11 cellular contexts compared by ENCODE assay signal in the genomic region with DNA sequence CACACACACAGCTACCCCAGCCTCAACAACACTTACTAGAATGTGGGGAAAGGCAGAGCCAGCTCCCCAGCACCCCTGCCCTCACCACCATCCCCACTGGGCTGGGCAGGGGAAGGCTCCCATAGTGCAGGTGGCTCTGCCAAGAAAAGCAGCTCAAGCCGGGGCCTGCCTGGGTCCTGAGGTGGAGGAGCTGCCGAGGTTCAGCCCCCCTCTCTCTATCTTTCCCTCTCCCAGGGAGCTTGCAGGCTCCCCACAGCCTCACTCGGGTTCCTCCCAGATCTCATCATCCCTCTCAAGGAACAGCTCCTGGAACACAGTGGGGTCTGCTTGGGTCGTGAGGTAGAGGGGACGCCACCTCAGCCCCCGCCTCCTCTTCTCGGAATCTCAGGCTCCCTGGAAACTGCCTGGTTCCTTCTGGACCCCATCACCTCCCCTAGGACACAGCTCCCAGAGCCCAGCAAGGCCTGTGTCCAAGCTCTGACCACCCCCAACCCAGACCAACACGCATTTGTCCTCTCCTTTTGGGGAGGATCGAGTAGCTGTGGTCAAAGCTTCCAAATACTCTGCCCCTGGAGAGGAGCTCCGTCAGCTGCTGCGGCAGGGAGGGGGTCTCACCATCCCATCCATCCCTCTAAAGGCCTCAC. TPM values are rescaled to one million over a fixed set of nuclear protein-coding genes. Genes with fewer than 3 reads are reported as not detected.
A peak's percentile ranks its signal among the peaks of the same experiment; 100 is the strongest.
DNase-seq lines count a peak whose midpoint lies in the region; ATAC-seq and TF ChIP-seq lines count a peak whose summit lies in the region.
"Had no signal": no experiment of that assay in that cellular context is flagged by ENCODE, and none has a peak within 500 bp of the region (broad histone marks: within the 10 kb centered on the region; RNA-seq: fewer than 3 reads in every experiment).

No MANE protein-coding gene starts in this region.

- WGBS in SK-N-SH (ENCODE audit: low lambda C conversion rate) = 88% methylated on average over 9 of the region's 11 CpGs
- WGBS in gastroesophageal sphincter (ENCODE audit: low coverage in 1 of 2), 2 donors = 13 to 14% methylated on average over 3 to 7 of the region's 11 CpGs

- CTCF ChIA-PET in SK-N-SH (lab: Yijun Ruan, JAX) = interaction anchor here (2.0 to 3.5 kb wide), 3 partner anchors 9 to 101 kb away, joined by 10 to 11 read pairs (median 11); no protein-coding TSS in a partner anchor

- TF ChIP-seq POLR2A in gastroesophageal sphincter (IDR thresholded peaks at IDR 0.05) = no peak

- no peaks in the 10 kb centered on the region for H3K9me3 ChIP-seq in SK-N-SH
- H3K9me3 ChIP-seq in gastroesophageal sphincter = no peaks in the 10 kb centered on the region
- no peaks in the 10 kb centered on the region for H3K9me3 ChIP-seq in neuron (ENCODE audit: low read length)

- H3F3A ChIP-seq in SK-N-SH (replicated peaks; ENCODE audit: insufficient read depth) = peaks cover 10% of the 10 kb centered on the region

- H3K27me3 ChIP-seq in SK-N-SH (ENCODE audit: insufficient read depth) (no peaks in the 10 kb centered on the region), gastroesophageal sphincter (no peaks in the 10 kb centered on the region), neuron (ENCODE audit: insufficient read depth, low read length) (no peaks in the 10 kb centered on the region)

- peaks cover 6 to 7% of the 10 kb centered on the region in 2 experiments for H3K36me3 ChIP-seq in SK-N-SH (replicated peaks in 1 of 2; ENCODE audit: control insufficient read depth in 1 of 2, insufficient read depth in 2 of 2, low read length in 1 of 2)
- peaks cover 0 to 10% of the 10 kb centered on the region in 2 donors for H3K36me3 ChIP-seq in gastroesophageal sphincter
- no peaks in the 10 kb centered on the region for H3K36me3 ChIP-seq in neuron (ENCODE audit: insufficient read depth, low read length)

- H3K27ac ChIP-seq in SK-N-SH (ENCODE audit: low read depth in 2 of 2, low read length in 1 of 2) (peak overlapping the region in 1 of 2 experiments; percentile 9; a peak in 1 of 4 replicates), gastroesophageal sphincter (peak overlapping the region; percentile 59 to 90 (median 86))
- H3K27ac ChIP-seq: 22Rv1 had no signal

- ATAC-seq in SK-N-SH treated with all-trans-retinoic acid at 6 μM for 48 hours = no peak
- ATAC-seq in gastroesophageal sphincter = no peak
- ATAC-seq in esophagus mucosa = no peak
- no peak for ATAC-seq in GM21528 (IDR thresholded peaks at IDR 0.05; ENCODE audit: low FRiP score, unreplicated experiment)

- peak overlapping the region; percentile 67 for H3K4me2 ChIP-seq in SK-N-SH

- no peak overlapping the region for H2AFZ ChIP-seq in SK-N-SH (ENCODE audit: low read depth)
- H2AFZ ChIP-seq in neuron (ENCODE audit: low read depth, low read length) = peak overlapping the region; percentile 8

- peaks cover 43% of the 10 kb centered on the region for H3K79me2 ChIP-seq in SK-N-SH (ENCODE audit: insufficient read depth)

- H4K20me1 ChIP-seq in SK-N-SH (ENCODE audit: insufficient read depth) = no peaks in the 10 kb centered on the region

- TF ChIP-seq CTCF in SK-N-SH (IDR thresholded peaks at IDR 0.05) = no peak
- TF ChIP-seq CTCF in gastroesophageal sphincter (IDR thresholded peaks at IDR 0.05) = no peak

- DNase-seq in SK-N-SH (no peak), NCI-H510A (lab: John Stamatoyannopoulos, UW) (no peak), germinal center (ENCODE audit: low spot score) (no peak)
- DNase-seq: activated CD4-positive, alpha-beta T cell treated with anti-CD3 and anti-CD28 coated beads, Interleukin-2, amount 10 ng/mL, durations not matched to agents 7 days and 5 days; NCI-H345 had no signal

- no peak for TF ChIP-seq RAD21 in SK-N-SH (IDR thresholded peaks at IDR 0.05; ENCODE audit: low read length)

- no peaks in the 10 kb centered on the region for H3K9me2 ChIP-seq in SK-N-SH

- H3K9ac ChIP-seq in SK-N-SH = peak overlapping the region; percentile 67

- TF ChIP-seq EP300 in SK-N-SH (IDR thresholded peaks at IDR 0.05; ENCODE audit: borderline replicate concordance in 1 of 2, low read depth in 1 of 2, low read length in 1 of 2) (no peak), gastroesophageal sphincter (IDR thresholded peaks at IDR 0.05) (no peak)

- POLR2A ChIA-PET in SK-N-SH (lab: Yijun Ruan, JAX) = no interaction called here

- H3K4me1 ChIP-seq in SK-N-SH (ENCODE audit: control insufficient read depth in 1 of 2, insufficient read depth in 2 of 2, low read depth in 1 of 2, low read length in 1 of 2) = peaks cover 15 to 23% of the 10 kb centered on the region in 2 experiments; a peak in 3 of 4 replicates
- peaks cover 0 to 69% (median 35%) of the 10 kb centered on the region in 3 donors for H3K4me1 ChIP-seq in gastroesophageal sphincter
- peaks cover 28% of the 10 kb centered on the region for H3K4me1 ChIP-seq in neuron (ENCODE audit: insufficient read depth, low read length)

- H3K4me3 ChIP-seq in SK-N-SH (ENCODE audit: low read depth in 2 of 2, low read length in 1 of 2) (peak overlapping the region; percentile 49 to 51; a peak in 3 of 4 replicates), gastroesophageal sphincter (peak overlapping the region; percentile 56 to 70), neuron (ENCODE audit: low read length) (peak overlapping the region; percentile 13)

TF ChIP-seq in SK-N-SH, 30 proteins besides CTCF, POLR2A, EP300 and RAD21:
- no peak for TF ChIP-seq CHD2 (IDR thresholded peaks at IDR 0.05; ENCODE audit: low read length, partially characterized antibody)
- no peak for TF ChIP-seq RCOR1 (IDR thresholded peaks at IDR 0.05; ENCODE audit: low read length)
- TF ChIP-seq GATA2 (CRISPR knock-in tag; IDR thresholded peaks at IDR 0.05) = no peak
- TF ChIP-seq PBX3 (IDR thresholded peaks at IDR 0.05) = no peak
TF ChIP-seq in SK-N-SH: peak in this region for 0.

TF ChIP-seq in SK-N-SH treated with all-trans-retinoic acid at 6 μM for 48 hours, 23 proteins besides CTCF, POLR2A, EP300 and RAD21 (continues in another document):
- no peak for TF ChIP-seq TOX (CRISPR knock-in tag; IDR thresholded peaks at IDR 0.05; ENCODE audit: borderline replicate concordance)
- TF ChIP-seq POU6F1 (CRISPR knock-in tag; IDR thresholded peaks at IDR 0.05; ENCODE audit: borderline replicate concordance, low read depth) = no peak
- no peak for TF ChIP-seq GLIS3 (CRISPR knock-in tag; IDR thresholded peaks at IDR 0.05)
- TF ChIP-seq PATZ1 (CRISPR knock-in tag; IDR thresholded peaks at IDR 0.05; ENCODE audit: borderline replicate concordance) = no peak
- TF ChIP-seq ZNF565 (CRISPR knock-in tag; conservative IDR thresholded peaks at IDR 0.05; ENCODE audit: low read depth) = no peak
- no peak for TF ChIP-seq ZFP30 (CRISPR knock-in tag; IDR thresholded peaks at IDR 0.05)
- TF ChIP-seq ZFP3 (CRISPR knock-in tag; IDR thresholded peaks at IDR 0.05) = no peak

RNA-seq across cellular contexts. Expression of gene S100A16, which starts 0.7 kb away (rescaled TPM):
- polyA plus RNA-seq in SK-N-SH (2012; rRNA removed) = 512 and 521 TPM in 2 replicates
- polyA plus RNA-seq in SK-N-SH (2012; cell fraction: cytosol; rRNA removed) = 347 and 466 TPM in 2 replicates
- 144 and 169 TPM in 2 replicates for polyA plus RNA-seq in SK-N-SH (2012; cell fraction: nucleus; rRNA removed)
- total RNA-seq in gastroesophageal sphincter (100 to 1,000 TPM in 1 of 4 donors, 10 to 100 TPM in 3; 49.7 to 121 (median 71.5) TPM), esophagus mucosa (1,290 TPM)
- total RNA-seq: activated CD4-positive, alpha-beta T cell treated with anti-CD3 and anti-CD28 coated beads, Interleukin-2, amount 10 ng/mL, durations not matched to agents 7 days and 5 days had no signal

RNA-seq across cellular contexts. Expression of gene S100A14, which starts 3.9 kb away (rescaled TPM):
- polyA plus RNA-seq in SK-N-SH (2012; rRNA removed) = 0.15 TPM in 1 of 2 replicates, not detected in the other
- 0.07 TPM in 1 of 2 replicates, not detected in the other for polyA plus RNA-seq in SK-N-SH (2012; cell fraction: cytosol; rRNA removed)
- polyA plus RNA-seq in SK-N-SH (2012; cell fraction: nucleus; rRNA removed) = 0.39 TPM in 1 of 2 replicates, not detected in the other
- 10 to 100 TPM in 1 of 4 donors, 1 to 10 TPM in 2, under 1 TPM in 1; 0.85 to 82.1 (median 5.0) TPM for total RNA-seq in gastroesophageal sphincter
- 1,938 TPM for total RNA-seq in esophagus mucosa
- total RNA-seq: activated CD4-positive, alpha-beta T cell treated with anti-CD3 and anti-CD28 coated beads, Interleukin-2, amount 10 ng/mL, durations not matched to agents 7 days and 5 days had no signal

RNA-seq across cellular contexts. Expression of gene S100A13, which starts 15.1 kb away (rescaled TPM):
- 12.3 and 17.1 TPM in 2 replicates for polyA plus RNA-seq in SK-N-SH (2012; rRNA removed)
- polyA plus RNA-seq in SK-N-SH (2012; cell fraction: cytosol; rRNA removed) = 11.4 and 14.2 TPM in 2 replicates
- polyA plus RNA-seq in SK-N-SH (2012; cell fraction: nucleus; rRNA removed) = 41.5 and 44.3 TPM in 2 replicates
- total RNA-seq in gastroesophageal sphincter = 100 to 1,000 TPM in 1 of 4 donors, 10 to 100 TPM in 3; 56.1 to 133 (median 76.3) TPM
- total RNA-seq in esophagus mucosa = 52.5 TPM

RNA-seq across cellular contexts. Expression of gene S100A1, which starts 16.0 kb away (rescaled TPM):
- polyA plus RNA-seq in SK-N-SH (2012; rRNA removed) = 0.18 TPM in 1 of 2 replicates, not detected in the other
- polyA plus RNA-seq in SK-N-SH (2012; cell fraction: cytosol; rRNA removed) = 0.10 and 0.14 TPM in 2 replicates
- 0.11 and 0.21 TPM in 2 replicates for polyA plus RNA-seq in SK-N-SH (2012; cell fraction: nucleus; rRNA removed)
- total RNA-seq in gastroesophageal sphincter (1 to 10 TPM; 2.4 to 8.3 (median 2.8) TPM), esophagus mucosa (0.44 TPM)
- total RNA-seq: activated CD4-positive, alpha-beta T cell treated with anti-CD3 and anti-CD28 coated beads, Interleukin-2, amount 10 ng/mL, durations not matched to agents 7 days and 5 days had no signal

RNA-seq across cellular contexts. Expression of gene CHTOP, which starts 21.6 kb away (rescaled TPM):
- 76.7 and 84.9 TPM in 2 replicates for polyA plus RNA-seq in SK-N-SH (2012; rRNA removed)
- polyA plus RNA-seq in SK-N-SH (2012; cell fraction: cytosol; rRNA removed) = 63.8 and 71.2 TPM in 2 replicates
- 96.8 and 111 TPM in 2 replicates for polyA plus RNA-seq in SK-N-SH (2012; cell fraction: nucleus; rRNA removed)
- total RNA-seq in gastroesophageal sphincter (10 to 100 TPM; 33.7 to 57.0 (median 42.2) TPM), esophagus mucosa (44.0 TPM)

Comparison
In these comparisons a context has a peak if more than half of its experiments do, and no peak if none do; other contexts are left out.
1. H3K4me3 ChIP-seq: peak in every context shown above with its lines; median percentile 63 in gastroesophageal sphincter; 50 in SK-N-SH; 13 in neuron.
2. RNA of gene S100A16, which starts 0.7 kb away (total RNA-seq): 1,290 TPM in esophagus mucosa (single experiment); 49.7 to 121 TPM in gastroesophageal sphincter; every median in the first group is over 10 times any median in the second.
3. RNA of gene S100A14, which starts 3.9 kb away (total RNA-seq): 1,938 TPM in esophagus mucosa (single experiment); 0.85 to 82.1 TPM in gastroesophageal sphincter; every median in the first group is over 10 times any median in the second.